ENCODE assay signal across 12 cellular contexts in genomic region chr5:168334161-168335094, GRCh38. TPM values are rescaled to one million over a fixed set of nuclear protein-coding genes. Genes with fewer than 3 reads are reported as not detected.
A peak's percentile ranks its signal among the peaks of the same experiment; 100 is the strongest.
DNase-seq lines count a peak whose midpoint lies in the region; ATAC-seq and TF ChIP-seq lines count a peak whose summit lies in the region.
"Had no signal": no experiment of that assay in that cellular context is flagged by ENCODE, and none has a peak within 500 bp of the region (broad histone marks: within the 10 kb centered on the region; RNA-seq: fewer than 3 reads in every experiment).

No MANE protein-coding gene starts in this region.

- TF ChIP-seq CTCF in Calu3 (IDR thresholded peaks at IDR 0.05; ENCODE audit: unreplicated experiment) (no peak), fibroblast of villous mesenchyme (IDR thresholded peaks at IDR 0.05; ENCODE audit: insufficient read depth, low read depth, low read length) (no peak)

- H3K27me3 Mint-ChIP-seq in Calu3 (ENCODE audit: unreplicated experiment): no peaks in the 10 kb centered on the region

- H3K4me3 Mint-ChIP-seq in Calu3 (ENCODE audit: low read depth, unreplicated experiment): no peak overlapping the region

- CTCF ChIA-PET in Calu3 (lab: Charles Lee): interaction anchor here (1.4 kb wide), 1 partner anchor 19 kb away, joined by 4 read pairs; no protein-coding TSS in a partner anchor

- H3K9me3 Mint-ChIP-seq in Calu3 (ENCODE audit: low read depth, unreplicated experiment): no peaks in the 10 kb centered on the region
- H3K9me3 Mint-ChIP-seq in activated naive CD4-positive, alpha-beta T cell treated with anti-CD3 and anti-CD28 coated beads, Interleukin-2, amount 50 U/mL, for 72 hours: no peaks in the 10 kb centered on the region

- H3K4me1 Mint-ChIP-seq in Calu3 (ENCODE audit: low read depth, unreplicated experiment): peaks cover 78% of the 10 kb centered on the region

- DNase-seq in Calu3: peak; percentile 48
- peak; percentile 92 for DNase-seq in NCI-H226
- DNase-seq in fibroblast of villous mesenchyme (ENCODE audit: low read depth): peak; percentile 12
- DNase-seq in nucleus accumbens (lab: John Stamatoyannopoulos, UW): peak in 29 of 56 donors; percentile 5 to 72 (median 39)
- DNase-seq in T-helper 9 cell: no peak
- no peak for DNase-seq in activated naive CD4-positive, alpha-beta T cell treated with anti-CD3 and anti-CD28 coated beads, Interleukin-2, amount 50 U/mL, for 72 hours (ENCODE audit: low spot score in 2 of 2)
- DNase-seq: activated naive CD4-positive, alpha-beta T cell treated with Interleukin-2 at 50 U/mL for 16 hours; DMS 273 treated with DMSO at 0.1 percent for 48 hours; KG1 had no signal

- ATAC-seq in activated naive CD4-positive, alpha-beta T cell treated with anti-CD3 and anti-CD28 coated beads, Interleukin-2, amount 50 U/mL, for 72 hours: no peak
- ATAC-seq in GM21717 (IDR thresholded peaks at IDR 0.05; ENCODE audit: unreplicated experiment) (no peak), HG03354 (IDR thresholded peaks at IDR 0.05; ENCODE audit: poor library complexity, severe bottlenecking, unreplicated experiment) (no peak)

- H3K36me3 Mint-ChIP-seq in Calu3 (ENCODE audit: insufficient read depth, unreplicated experiment): peaks cover 18% of the 10 kb centered on the region
- H3K36me3 Mint-ChIP-seq in activated naive CD4-positive, alpha-beta T cell treated with anti-CD3 and anti-CD28 coated beads, Interleukin-2, amount 50 U/mL, for 72 hours: no peaks in the 10 kb centered on the region

- no peak overlapping the region for H3K4me3 ChIP-seq in fibroblast of villous mesenchyme (ENCODE audit: low read depth, low read length)
- H3K4me3 ChIP-seq: prostate gland had no signal

- BruUV-seq in Calu3 (replicated peaks; lab: Mats Ljungman, UMichigan): no TSS peak

- intact Hi-C loops in Calu3 (cut with micrococcal nuclease; ENCODE audit: unreplicated experiment): no loop called here

- no peak overlapping the region for H3K27ac Mint-ChIP-seq in Calu3 (ENCODE audit: unreplicated experiment)
- H3K27ac Mint-ChIP-seq in activated naive CD4-positive, alpha-beta T cell treated with anti-CD3 and anti-CD28 coated beads, Interleukin-2, amount 50 U/mL, for 72 hours: peak overlapping the region in 1 of 2 donors; percentile 67

RNA-seq across cellular contexts. Expression of gene WWC1, which starts 43.0 kb away (rescaled TPM):
- total RNA-seq in Calu3 (2022) (190 TPM in 2 replicates), fibroblast of villous mesenchyme (0.32 and 2.2 TPM in 2 replicates)
- 1 to 10 TPM; 1.9 to 6.1 TPM for total RNA-seq in activated naive CD4-positive, alpha-beta T cell treated with anti-CD3 and anti-CD28 coated beads, Interleukin-2, amount 50 U/mL, for 72 hours

Comparison
In these comparisons a context has a peak if more than half of its experiments do, and no peak if none do; other contexts are left out.
1. DNase-seq: peak in Calu3 (single experiment), NCI-H226 (single experiment), fibroblast of villous mesenchyme (single experiment) and nucleus accumbens (29 of 56); none in T-helper 9 cell (single experiment) and activated naive CD4-positive, alpha-beta T cell treated with anti-CD3 and anti-CD28 coated beads, Interleukin-2, amount 50 U/mL, for 72 hours (0 of 2).
2. RNA of gene WWC1, which starts 43.0 kb away (total RNA-seq): 190 TPM in Calu3; 1.9 to 6.1 TPM in activated naive CD4-positive, alpha-beta T cell treated with anti-CD3 and anti-CD28 coated beads, Interleukin-2, amount 50 U/mL, for 72 hours and 0.32 to 2.2 TPM in fibroblast of villous mesenchyme; every median in the first group is over 10 times any median in the second.